ENCODE assay signal across 8 cellular contexts in the genomic region with DNA sequence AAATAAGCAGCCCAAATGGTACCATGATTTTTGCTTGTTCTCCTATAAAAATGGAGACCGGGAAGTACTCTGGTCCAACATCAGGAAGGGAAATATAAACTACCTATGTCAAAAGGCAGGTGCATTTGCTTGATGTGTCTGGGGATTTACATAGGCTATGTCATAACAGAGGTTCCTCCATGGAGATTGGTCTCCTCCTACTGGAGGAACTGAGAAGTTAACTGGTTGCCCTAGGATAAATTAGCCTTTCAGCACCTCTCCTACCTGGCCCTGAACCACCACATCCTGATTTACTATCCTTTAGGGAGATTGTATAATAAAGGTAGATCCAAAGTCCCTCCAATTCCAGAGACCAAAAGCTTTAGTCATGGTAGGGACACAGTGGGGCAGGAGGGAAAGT.
A peak's percentile ranks its signal among the peaks of the same experiment; 100 is the strongest.
DNase-seq lines count a peak whose midpoint lies in the region; ATAC-seq and TF ChIP-seq lines count a peak whose summit lies in the region.

No MANE protein-coding gene starts in this region.

- TF ChIP-seq POLR2A in uterus (IDR thresholded peaks at IDR 0.05), result no peak

- H3K27ac Mint-ChIP-seq in activated T-cell treated with anti-CD3 and anti-CD28 coated beads, Interleukin-2, amount 50 U/mL, for 72 hours, result peak overlapping the region; percentile 55

- no peak overlapping the region for H3K4me3 Mint-ChIP-seq in activated T-cell treated with anti-CD3 and anti-CD28 coated beads, Interleukin-2, amount 50 U/mL, for 72 hours

- no peaks in the 10 kb centered on the region for H3K4me1 ChIP-seq in uterus

- intact Hi-C loops in uterus (cut with DNase I; ENCODE audit: low total_unique reads), result no loop called here
- intact Hi-C loops in posterior cingulate gyrus (cut with DNase I), result no loop called here

- H3K27me3 Mint-ChIP-seq in activated T-cell treated with anti-CD3 and anti-CD28 coated beads, Interleukin-2, amount 50 U/mL, for 72 hours (ENCODE audit: low read depth), result no peaks in the 10 kb centered on the region

- H3K9me3 ChIP-seq in AG04450 (ENCODE audit: control insufficient read depth, insufficient read depth, low read length) (no peaks in the 10 kb centered on the region), uterus (no peaks in the 10 kb centered on the region)

- H3K4me1 Mint-ChIP-seq in activated T-cell treated with anti-CD3 and anti-CD28 coated beads, Interleukin-2, amount 50 U/mL, for 72 hours (ENCODE audit: low read depth), result peaks cover 56% of the 10 kb centered on the region

- no peaks in the 10 kb centered on the region for H3K36me3 ChIP-seq in uterus

- DNase-seq in AG04450 (ENCODE audit: low read depth, low spot score) (no peak), NAMALWA (ENCODE audit: low spot score) (peak; percentile 75), iris pigment epithelial cell (ENCODE audit: low read depth) (peak; percentile 42), uterus (no peak), posterior cingulate gyrus (no peak)
- peak; percentile 32 to 38 for DNase-seq in activated T-cell treated with anti-CD3 and anti-CD28 coated beads, Interleukin-2, amount 50 U/mL, for 72 hours

- H3K36me3 Mint-ChIP-seq in activated T-cell treated with anti-CD3 and anti-CD28 coated beads, Interleukin-2, amount 50 U/mL, for 72 hours (ENCODE audit: insufficient read depth in 2 of 2), result peaks cover 4 to 8% of the 10 kb centered on the region in 2 donors

- H3K4me3 ChIP-seq in AG04450 (ENCODE audit: low read depth, low read length) (no peak overlapping the region), uterus (no peak overlapping the region)

- CTCF ChIA-PET in AG04450 (lab: Charles Lee), result interaction anchor here (1.4 kb wide), 1 partner anchor 9 kb away, joined by 3 read pairs; no protein-coding TSS in a partner anchor

- H3K27me3 ChIP-seq in AG04450 (ENCODE audit: control insufficient read depth, insufficient read depth, low read length) (no peaks in the 10 kb centered on the region), uterus (no peaks in the 10 kb centered on the region)

- peak; percentile 68 for TF ChIP-seq CTCF in AG04450 (IDR thresholded peaks at IDR 0.05; ENCODE audit: low read depth, low read length)
- peak; percentile 67 for TF ChIP-seq CTCF in GM12874 (IDR thresholded peaks at IDR 0.05; ENCODE audit: insufficient read depth, low read depth, low read length)
- peak; percentile 23 to 51 (median 33) for TF ChIP-seq CTCF in uterus (IDR thresholded peaks at IDR 0.05)

- ATAC-seq in HG02623 (IDR thresholded peaks at IDR 0.05; ENCODE audit: unreplicated experiment), result peak; percentile 97
- peak; percentile 71 to 76 for ATAC-seq in activated T-cell treated with anti-CD3 and anti-CD28 coated beads, Interleukin-2, amount 50 U/mL, for 72 hours (replicated peaks in 1 of 2)

- H3K9me3 Mint-ChIP-seq in activated T-cell treated with anti-CD3 and anti-CD28 coated beads, Interleukin-2, amount 50 U/mL, for 72 hours, result peaks cover 2 to 5% of the 10 kb centered on the region in 2 donors

- POLR2A ChIA-PET in AG04450 (lab: Yijun Ruan, JAX), result no interaction called here

- H3K27ac ChIP-seq in AG04450 (ENCODE audit: low read depth, low read length) (no peak overlapping the region), uterus (no peak overlapping the region)

Comparison
In these comparisons a context has a peak if more than half of its experiments do, and no peak if none do; other contexts are left out.
1. DNase-seq: peak in NAMALWA (single experiment), activated T-cell treated with anti-CD3 and anti-CD28 coated beads, Interleukin-2, amount 50 U/mL, for 72 hours (2 of 2) and iris pigment epithelial cell (single experiment); none in AG04450 (single experiment), uterus (0 of 2) and posterior cingulate gyrus (0 of 10).
2. Peak in every context shown above with its lines, with median percentiles within 50 percentile points of each other: CTCF ChIP-seq.